Comparison of ENCODE assay signal across 8 cellular contexts in genomic region chr1:165632491-165632890, GRCh38.
DNase-seq lines count a peak whose midpoint lies in the region; ATAC-seq lines count a peak whose summit lies in the region.

No MANE protein-coding gene starts in this region.

- H3K4me1 ChIP-seq in ACC112 (ENCODE audit: control insufficient read depth, insufficient read depth, low read length, unreplicated experiment) = peaks cover 46% of the 10 kb centered on the region
- H3K4me1 ChIP-seq in duodenal mucosa (ENCODE audit: control insufficient read depth in 1 of 2, insufficient read depth in 2 of 2, low read length in 2 of 2) = peaks cover 45 to 53% of the 10 kb centered on the region in 2 donors
- peaks cover 32% of the 10 kb centered on the region for H3K4me1 ChIP-seq in muscle layer of colon (ENCODE audit: insufficient read depth, low read length)

- no peak for ATAC-seq in GM18520 (IDR thresholded peaks at IDR 0.05; ENCODE audit: unreplicated experiment)
- no peak for ATAC-seq in HG03095 (IDR thresholded peaks at IDR 0.05; ENCODE audit: unreplicated experiment)

- H2AFZ ChIP-seq in ACC112 (ENCODE audit: low read length, unreplicated experiment) = peak overlapping the region; percentile 1

- in situ Hi-C loops in KBM-7 (cut with MboI; ENCODE audit: low pct_unique_long_range_greater_than_20kb, low sequenced_read_pairs) = no loop called here

- DNase-seq in KBM-7 = peak; percentile 46
- DNase-seq in DMS79 (lab: John Stamatoyannopoulos, UW) = no peak
- DNase-seq in NCI-H345 treated with DMSO at 0.1 percent for 48 hours (lab: John Stamatoyannopoulos, UW; ENCODE audit: unreplicated experiment) = no peak

- H3K9ac ChIP-seq in duodenal mucosa (ENCODE audit: low read depth in 1 of 2, low read length in 2 of 2) (peak overlapping the region; percentile 94 to 98), muscle layer of colon (ENCODE audit: low read length) (peak overlapping the region; percentile 85)

- H3K36me3 ChIP-seq in ACC112 (ENCODE audit: insufficient read depth, low read length) (no peaks in the 10 kb centered on the region), duodenal mucosa (ENCODE audit: control insufficient read depth in 1 of 2, insufficient read depth in 2 of 2, low read length in 2 of 2) (no peaks in the 10 kb centered on the region), muscle layer of colon (ENCODE audit: insufficient read depth, low read length) (peaks cover 2% of the 10 kb centered on the region)

- no peaks in the 10 kb centered on the region for H3K9me3 ChIP-seq in duodenal mucosa (ENCODE audit: control insufficient read depth in 1 of 2, low read length in 2 of 2)
- no peaks in the 10 kb centered on the region for H3K9me3 ChIP-seq in muscle layer of colon (ENCODE audit: low read length)

- peaks cover 40% of the 10 kb centered on the region for H3K79me2 ChIP-seq in ACC112 (ENCODE audit: control insufficient read depth, insufficient read depth, low read length, unreplicated experiment)

- H3K27me3 ChIP-seq in ACC112 (ENCODE audit: insufficient read depth, low read length) (no peaks in the 10 kb centered on the region), duodenal mucosa (ENCODE audit: control insufficient read depth in 1 of 2, insufficient read depth in 2 of 2, low read length in 2 of 2) (no peaks in the 10 kb centered on the region), muscle layer of colon (ENCODE audit: control insufficient read depth in 1 of 2, insufficient read depth in 2 of 2, low read length in 2 of 2) (no peaks in the 10 kb centered on the region)

- peak overlapping the region; percentile 92 for H3K4me3 ChIP-seq in ACC112 (ENCODE audit: low read depth, low read length)
- peak overlapping the region; percentile 90 to 99 for H3K4me3 ChIP-seq in duodenal mucosa (ENCODE audit: low read depth in 1 of 2, low read length in 2 of 2)
- peak overlapping the region; percentile 90 to 95 for H3K4me3 ChIP-seq in muscle layer of colon (ENCODE audit: low read depth in 1 of 2, low read length in 2 of 2)

- H3K27ac ChIP-seq in ACC112 (ENCODE audit: low read depth, low read length) (peak overlapping the region; percentile 85; the same call in 1 of the 2 replicates), duodenal mucosa (ENCODE audit: low read depth, low read length) (peak overlapping the region; percentile 96), muscle layer of colon (ENCODE audit: low read depth, low read length) (peak overlapping the region; percentile 94)
